Comparison of ENCODE assay signal across 9 cellular contexts in the genomic region with DNA sequence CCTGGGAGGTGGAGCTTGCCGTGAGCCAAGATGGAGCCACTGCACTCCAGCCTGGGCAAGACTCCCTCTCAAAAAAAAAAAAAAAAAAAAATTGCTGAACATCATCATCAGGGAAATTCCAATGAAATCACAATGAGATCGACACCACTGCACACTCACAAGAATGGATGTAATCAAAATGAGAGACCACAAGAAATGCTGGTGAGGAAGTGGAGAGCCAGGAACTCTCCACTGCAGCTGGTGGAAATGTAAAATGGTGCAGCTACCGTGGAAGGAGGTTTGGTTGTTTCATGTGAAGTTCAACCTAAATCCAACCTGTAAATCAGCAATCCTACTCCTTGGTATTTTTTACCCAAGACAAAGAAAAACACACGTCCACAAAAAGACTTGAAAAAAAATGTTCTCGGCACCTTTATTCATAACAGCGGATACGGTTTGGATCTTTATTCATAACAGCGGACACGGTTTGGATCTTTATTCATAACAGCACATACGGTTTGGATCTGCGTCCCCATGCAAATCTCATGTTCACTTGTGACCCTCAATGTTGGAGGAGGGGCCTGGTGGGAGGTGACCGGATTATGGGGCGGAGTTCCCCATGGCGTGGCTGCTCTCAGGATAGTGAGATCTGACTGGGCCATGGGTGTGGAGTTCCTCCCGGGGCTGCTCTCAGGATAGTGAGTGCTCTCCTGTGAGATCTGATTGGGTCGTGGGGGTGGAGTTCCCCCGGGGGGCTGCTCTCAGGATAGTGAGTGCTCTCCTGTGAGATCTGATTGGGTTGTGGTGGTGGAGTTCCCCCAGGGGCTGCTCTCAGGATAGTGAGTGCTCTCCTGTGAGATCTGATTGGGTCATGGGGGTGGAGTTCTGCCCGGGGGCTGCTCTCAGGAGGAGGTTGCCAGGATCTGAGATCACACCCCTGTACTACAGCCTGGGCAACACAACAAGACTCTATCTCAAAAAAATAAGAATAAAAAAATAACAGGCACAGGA. TPM values are rescaled to one million over a fixed set of nuclear protein-coding genes. Genes with fewer than 3 reads are reported as not detected.
DNase-seq lines count a peak whose midpoint lies in the region; ATAC-seq and TF ChIP-seq lines count a peak whose summit lies in the region.
"Had no signal": no experiment of that assay in that cellular context is flagged by ENCODE, and none has a peak within 500 bp of the region (broad histone marks: within the 10 kb centered on the region; RNA-seq: fewer than 3 reads in every experiment).

No MANE protein-coding gene starts in this region.

- peaks cover 5% of the 10 kb centered on the region for H3K9me3 Mint-ChIP-seq in activated CD8-positive, alpha-beta memory T cell treated with anti-CD3 and anti-CD28 coated beads, Interleukin-2, amount 10 ng/mL, durations not matched to agents 7 days and 5 days (ENCODE audit: low read depth)
- no peaks in the 10 kb centered on the region for H3K9me3 Mint-ChIP-seq in dendritic cell treated with granulocyte-macrophage colony-stimulating factor and Interleukin-4, amounts not matched to agents 40 ng/mL and 50 ng/mL, for 4 days
- no peaks in the 10 kb centered on the region for H3K9me3 Mint-ChIP-seq in stimulated activated memory B cell treated with anti-CD40 and anti-IgM and Interleukin-4, amounts not matched to agents 10 μg/mL and 1 μg/mL and 100 μg/mL, for 72 hours

- no peak overlapping the region for H3K4me3 Mint-ChIP-seq in activated CD8-positive, alpha-beta memory T cell treated with anti-CD3 and anti-CD28 coated beads, Interleukin-2, amount 10 ng/mL, durations not matched to agents 7 days and 5 days
- H3K4me3 Mint-ChIP-seq in dendritic cell treated with granulocyte-macrophage colony-stimulating factor and Interleukin-4, amounts not matched to agents 40 ng/mL and 50 ng/mL, for 4 days = no peak overlapping the region
- peak overlapping the region; percentile 56 for H3K4me3 Mint-ChIP-seq in stimulated activated memory B cell treated with anti-CD40 and anti-IgM and Interleukin-4, amounts not matched to agents 10 μg/mL and 1 μg/mL and 100 μg/mL, for 72 hours

- ATAC-seq in activated CD8-positive, alpha-beta memory T cell treated with anti-CD3 and anti-CD28 coated beads, Interleukin-2, amount 10 ng/mL, durations not matched to agents 7 days and 5 days = peak; percentile 29
- ATAC-seq in stimulated activated memory B cell treated with anti-CD40 and anti-IgM and Interleukin-4, amounts not matched to agents 10 μg/mL and 1 μg/mL and 100 μg/mL, for 72 hours = peak; percentile 74
- ATAC-seq in HG03432 (IDR thresholded peaks at IDR 0.05; ENCODE audit: unreplicated experiment) = no peak

- TF ChIP-seq POLR2A in esophagus squamous epithelium (IDR thresholded peaks at IDR 0.05) = no peak

- intact Hi-C loops in dendritic cell treated with granulocyte-macrophage colony-stimulating factor and Interleukin-4, amounts not matched to agents 40 ng/mL and 50 ng/mL, for 4 days (cut with micrococcal nuclease) = no loop called here
- intact Hi-C loops in esophagus squamous epithelium (cut with DNase I) = no loop called here

- CTCF ChIA-PET in activated CD8-positive, alpha-beta memory T cell treated with anti-CD3 and anti-CD28 coated beads, Interleukin-2, amount 10 ng/mL, durations not matched to agents 7 days and 5 days (lab: Charles Lee) = no interaction called here

- H3K36me3 ChIP-seq in esophagus squamous epithelium = peaks cover 0 to 9% (median 0%) of the 10 kb centered on the region in 3 donors
- H3K36me3 ChIP-seq: SJSA1 had no signal

- no peak overlapping the region for H3K4me3 ChIP-seq in esophagus squamous epithelium
- H3K4me3 ChIP-seq: SJSA1 had no signal

- no peak overlapping the region for H3K27ac ChIP-seq in esophagus squamous epithelium
- H3K27ac ChIP-seq: SJSA1 had no signal

- WGBS in esophagus squamous epithelium, 2 donors = 71 to 74% methylated on average over 14 to 15 of the region's 18 CpGs

- H3K36me3 Mint-ChIP-seq in activated CD8-positive, alpha-beta memory T cell treated with anti-CD3 and anti-CD28 coated beads, Interleukin-2, amount 10 ng/mL, durations not matched to agents 7 days and 5 days = peaks cover 26% of the 10 kb centered on the region
- peaks cover 62% of the 10 kb centered on the region for H3K36me3 Mint-ChIP-seq in dendritic cell treated with granulocyte-macrophage colony-stimulating factor and Interleukin-4, amounts not matched to agents 40 ng/mL and 50 ng/mL, for 4 days (ENCODE audit: low read depth)
- H3K36me3 Mint-ChIP-seq in stimulated activated memory B cell treated with anti-CD40 and anti-IgM and Interleukin-4, amounts not matched to agents 10 μg/mL and 1 μg/mL and 100 μg/mL, for 72 hours = peaks cover 10% of the 10 kb centered on the region

- TF ChIP-seq CTCF in esophagus squamous epithelium (IDR thresholded peaks at IDR 0.05) = no peak

- DNase-seq in activated CD8-positive, alpha-beta memory T cell treated with anti-CD3 and anti-CD28 coated beads, Interleukin-2, amount 10 ng/mL, durations not matched to agents 7 days and 5 days = no peak
- DNase-seq in activated CD8-positive, alpha-beta memory T cell treated with anti-CD3 and anti-CD28 coated beads, Interleukin-2, amount 50 U/mL, for 48 hours = no peak
- DNase-seq in NCI-H128 (lab: John Stamatoyannopoulos, UW; ENCODE audit: unreplicated experiment) = peak; percentile 49
- no peak for DNase-seq in KG1 (lab: John Stamatoyannopoulos, UW)
- no peak for DNase-seq in esophagus squamous epithelium (lab: John Stamatoyannopoulos, UW)

- H3K27ac Mint-ChIP-seq in activated CD8-positive, alpha-beta memory T cell treated with anti-CD3 and anti-CD28 coated beads, Interleukin-2, amount 10 ng/mL, durations not matched to agents 7 days and 5 days = peak overlapping the region; percentile 56
- peak overlapping the region; percentile 76 for H3K27ac Mint-ChIP-seq in dendritic cell treated with granulocyte-macrophage colony-stimulating factor and Interleukin-4, amounts not matched to agents 40 ng/mL and 50 ng/mL, for 4 days
- H3K27ac Mint-ChIP-seq in stimulated activated memory B cell treated with anti-CD40 and anti-IgM and Interleukin-4, amounts not matched to agents 10 μg/mL and 1 μg/mL and 100 μg/mL, for 72 hours = peak overlapping the region; percentile 82

- H3K4me1 ChIP-seq in esophagus squamous epithelium = peaks cover 4 to 43% (median 13%) of the 10 kb centered on the region in 3 donors
- H3K4me1 ChIP-seq: SJSA1 had no signal

- H3K27me3 ChIP-seq in esophagus squamous epithelium = no peaks in the 10 kb centered on the region
- H3K27me3 ChIP-seq: SJSA1 had no signal

- peaks cover 53% of the 10 kb centered on the region for H3K4me1 Mint-ChIP-seq in activated CD8-positive, alpha-beta memory T cell treated with anti-CD3 and anti-CD28 coated beads, Interleukin-2, amount 10 ng/mL, durations not matched to agents 7 days and 5 days
- peaks cover 77% of the 10 kb centered on the region for H3K4me1 Mint-ChIP-seq in dendritic cell treated with granulocyte-macrophage colony-stimulating factor and Interleukin-4, amounts not matched to agents 40 ng/mL and 50 ng/mL, for 4 days (ENCODE audit: low read depth)
- peaks cover 81% of the 10 kb centered on the region for H3K4me1 Mint-ChIP-seq in stimulated activated memory B cell treated with anti-CD40 and anti-IgM and Interleukin-4, amounts not matched to agents 10 μg/mL and 1 μg/mL and 100 μg/mL, for 72 hours

- H3K9me3 ChIP-seq in esophagus squamous epithelium = no peaks in the 10 kb centered on the region
- H3K9me3 ChIP-seq: SJSA1 had no signal

- no peaks in the 10 kb centered on the region for H3K27me3 Mint-ChIP-seq in activated CD8-positive, alpha-beta memory T cell treated with anti-CD3 and anti-CD28 coated beads, Interleukin-2, amount 10 ng/mL, durations not matched to agents 7 days and 5 days
- no peaks in the 10 kb centered on the region for H3K27me3 Mint-ChIP-seq in dendritic cell treated with granulocyte-macrophage colony-stimulating factor and Interleukin-4, amounts not matched to agents 40 ng/mL and 50 ng/mL, for 4 days
- no peaks in the 10 kb centered on the region for H3K27me3 Mint-ChIP-seq in stimulated activated memory B cell treated with anti-CD40 and anti-IgM and Interleukin-4, amounts not matched to agents 10 μg/mL and 1 μg/mL and 100 μg/mL, for 72 hours

RNA-seq across cellular contexts. Expression of gene GAK, which starts 7.7 kb away (rescaled TPM):
- total RNA-seq in activated CD8-positive, alpha-beta memory T cell treated with anti-CD3 and anti-CD28 coated beads, Interleukin-2, amount 10 ng/mL, durations not matched to agents 7 days and 5 days = 100 to 1,000 TPM; 152 to 176 TPM
- total RNA-seq in esophagus squamous epithelium = 10 to 100 TPM; 70.6 to 97.8 (median 80.7) TPM

RNA-seq across cellular contexts. Expression of gene TMEM175, which starts 7.9 kb away (rescaled TPM):
- 10 to 100 TPM; 23.4 to 37.2 TPM for total RNA-seq in activated CD8-positive, alpha-beta memory T cell treated with anti-CD3 and anti-CD28 coated beads, Interleukin-2, amount 10 ng/mL, durations not matched to agents 7 days and 5 days
- 10 to 100 TPM in 3 of 4 donors, 1 to 10 TPM in 1; 8.4 to 22.9 (median 19.7) TPM for total RNA-seq in esophagus squamous epithelium

RNA-seq across cellular contexts. Expression of gene DGKQ, which starts 49.0 kb away (rescaled TPM):
- 10 to 100 TPM; 22.9 to 27.6 TPM for total RNA-seq in activated CD8-positive, alpha-beta memory T cell treated with anti-CD3 and anti-CD28 coated beads, Interleukin-2, amount 10 ng/mL, durations not matched to agents 7 days and 5 days
- 10 to 100 TPM in 2 of 4 donors, 1 to 10 TPM in 2; 9.5 to 12.0 (median 10.7) TPM for total RNA-seq in esophagus squamous epithelium
